ENCODE assay signal across 1 cellular context in genomic region chr20:48394415-48395081, GRCh38.
TF ChIP-seq lines count a peak whose summit lies in the region.

No MANE protein-coding gene starts in this region.

TF ChIP-seq in HepG2, 621 proteins besides CTCF, POLR2A, EP300 and RAD21 (continued from another document and continues in another):
- TF ChIP-seq NPAS2 (CRISPR knock-in tag; IDR thresholded peaks at IDR 0.05; ENCODE audit: borderline replicate concordance), result no peak
- TF ChIP-seq, protein P1, sequence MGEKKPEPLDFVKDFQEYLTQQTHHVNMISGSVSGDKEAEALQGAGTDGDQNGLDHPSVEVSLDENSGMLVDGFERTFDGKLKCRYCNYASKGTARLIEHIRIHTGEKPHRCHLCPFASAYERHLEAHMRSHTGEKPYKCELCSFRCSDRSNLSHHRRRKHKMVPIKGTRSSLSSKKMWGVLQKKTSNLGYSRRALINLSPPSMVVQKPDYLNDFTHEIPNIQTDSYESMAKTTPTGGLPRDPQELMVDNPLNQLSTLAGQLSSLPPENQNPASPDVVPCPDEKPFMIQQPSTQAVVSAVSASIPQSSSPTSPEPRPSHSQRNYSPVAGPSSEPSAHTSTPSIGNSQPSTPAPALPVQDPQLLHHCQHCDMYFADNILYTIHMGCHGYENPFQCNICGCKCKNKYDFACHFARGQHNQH (CRISPR knock-in tag; IDR thresholded peaks at IDR 0.05), result peak; percentile 75; the same call in 1 of the 2 replicates
- TF ChIP-seq TEF (CRISPR knock-in tag; IDR thresholded peaks at IDR 0.05), result no peak
- no peak for TF ChIP-seq PRMT3 (CRISPR knock-in tag; IDR thresholded peaks at IDR 0.05; ENCODE audit: borderline replicate concordance, low read depth)
- peak; percentile 54; the same call in 1 of the 2 replicates for TF ChIP-seq ZFX (CRISPR knock-in tag; IDR thresholded peaks at IDR 0.05; ENCODE audit: low read depth)
- no peak for TF ChIP-seq RAD51 (IDR thresholded peaks at IDR 0.05; ENCODE audit: borderline replicate concordance)
- TF ChIP-seq FOXP4 (CRISPR knock-in tag; IDR thresholded peaks at IDR 0.05), result peak; percentile 82
- peak; percentile 52; the same call in 1 of the 2 replicates for TF ChIP-seq TRIM24 (CRISPR knock-in tag; IDR thresholded peaks at IDR 0.05)
- peak; percentile 43; the same call in 1 of the 2 replicates for TF ChIP-seq ELF1 (CRISPR knock-in tag; IDR thresholded peaks at IDR 0.05)
- no peak for TF ChIP-seq PRDM4 (CRISPR knock-in tag; IDR thresholded peaks at IDR 0.05; ENCODE audit: borderline replicate concordance)
- TF ChIP-seq, protein P2, sequence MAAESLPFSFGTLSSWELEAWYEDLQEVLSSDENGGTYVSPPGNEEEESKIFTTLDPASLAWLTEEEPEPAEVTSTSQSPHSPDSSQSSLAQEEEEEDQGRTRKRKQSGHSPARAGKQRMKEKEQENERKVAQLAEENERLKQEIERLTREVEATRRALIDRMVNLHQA (CRISPR knock-in tag; IDR thresholded peaks at IDR 0.05), result no peak
- TF ChIP-seq, protein P3, sequence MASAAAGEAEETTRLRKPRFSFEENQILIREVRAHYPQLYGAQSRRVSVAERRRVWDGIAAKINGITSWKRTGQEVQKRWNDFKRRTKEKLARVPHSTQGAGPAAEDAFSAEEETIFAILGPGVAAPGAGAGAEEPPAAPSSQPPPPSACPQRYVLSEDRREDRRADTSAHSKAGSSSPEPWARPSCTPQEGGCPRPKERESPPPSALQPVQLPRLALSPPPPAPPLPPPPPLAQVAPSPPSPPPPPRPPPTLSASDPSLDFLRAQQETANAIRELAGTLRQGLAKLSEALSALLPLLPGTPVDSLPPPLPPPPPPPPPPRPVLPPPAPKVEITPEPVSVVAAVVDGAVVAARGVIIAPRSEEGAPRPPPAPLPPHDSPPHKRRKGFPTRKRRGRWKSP (CRISPR knock-in tag; IDR thresholded peaks at IDR 0.05), result no peak
- no peak for TF ChIP-seq SKIL (CRISPR knock-in tag; IDR thresholded peaks at IDR 0.05; ENCODE audit: borderline replicate concordance)
- TF ChIP-seq STAG1 (CRISPR knock-in tag; IDR thresholded peaks at IDR 0.05), result peak; percentile 39
- no peak for TF ChIP-seq ZNF878 (CRISPR knock-in tag; IDR thresholded peaks at IDR 0.05)
- TF ChIP-seq ZNF441 (CRISPR knock-in tag; IDR thresholded peaks at IDR 0.05; ENCODE audit: borderline replicate concordance), result 0 out of 2 replicates have a peak, but pooled peaks have one; percentile 4
- no peak; the same call in 1 of the 2 replicates for TF ChIP-seq ZNF572 (CRISPR knock-in tag; IDR thresholded peaks at IDR 0.05)
- TF ChIP-seq, protein P4, sequence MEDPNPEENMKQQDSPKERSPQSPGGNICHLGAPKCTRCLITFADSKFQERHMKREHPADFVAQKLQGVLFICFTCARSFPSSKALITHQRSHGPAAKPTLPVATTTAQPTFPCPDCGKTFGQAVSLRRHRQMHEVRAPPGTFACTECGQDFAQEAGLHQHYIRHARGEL (CRISPR knock-in tag; IDR thresholded peaks at IDR 0.05), result no peak
- 0 out of 2 replicates have a peak, but pooled peaks have one; percentile 50 for TF ChIP-seq SIX4 (CRISPR knock-in tag; IDR thresholded peaks at IDR 0.05)
- TF ChIP-seq ZNF256 (CRISPR knock-in tag; conservative IDR thresholded peaks at IDR 0.05), result no peak
- peak; percentile 71; the same call in 1 of the 2 replicates for TF ChIP-seq SALL2 (CRISPR knock-in tag; IDR thresholded peaks at IDR 0.05)
- TF ChIP-seq LCORL (IDR thresholded peaks at IDR 0.05), result no peak
- peak; percentile 82 for TF ChIP-seq LCORL (CRISPR knock-in tag; IDR thresholded peaks at IDR 0.05)
- no peak for TF ChIP-seq NFKBIZ (CRISPR knock-in tag; IDR thresholded peaks at IDR 0.05)
- TF ChIP-seq ZNF670 (CRISPR knock-in tag; IDR thresholded peaks at IDR 0.05; ENCODE audit: borderline replicate concordance), result no peak
- no peak for TF ChIP-seq HDAC6 (IDR thresholded peaks at IDR 0.05; ENCODE audit: low read depth, low read length)
- no peak for TF ChIP-seq ZNF790 (CRISPR knock-in tag; IDR thresholded peaks at IDR 0.05; ENCODE audit: borderline replicate concordance)
- no peak for TF ChIP-seq HMGA1 (CRISPR knock-in tag; conservative IDR thresholded peaks at IDR 0.05)
- TF ChIP-seq ZNF468 (CRISPR knock-in tag; IDR thresholded peaks at IDR 0.05), result no peak
- TF ChIP-seq, protein P5, sequence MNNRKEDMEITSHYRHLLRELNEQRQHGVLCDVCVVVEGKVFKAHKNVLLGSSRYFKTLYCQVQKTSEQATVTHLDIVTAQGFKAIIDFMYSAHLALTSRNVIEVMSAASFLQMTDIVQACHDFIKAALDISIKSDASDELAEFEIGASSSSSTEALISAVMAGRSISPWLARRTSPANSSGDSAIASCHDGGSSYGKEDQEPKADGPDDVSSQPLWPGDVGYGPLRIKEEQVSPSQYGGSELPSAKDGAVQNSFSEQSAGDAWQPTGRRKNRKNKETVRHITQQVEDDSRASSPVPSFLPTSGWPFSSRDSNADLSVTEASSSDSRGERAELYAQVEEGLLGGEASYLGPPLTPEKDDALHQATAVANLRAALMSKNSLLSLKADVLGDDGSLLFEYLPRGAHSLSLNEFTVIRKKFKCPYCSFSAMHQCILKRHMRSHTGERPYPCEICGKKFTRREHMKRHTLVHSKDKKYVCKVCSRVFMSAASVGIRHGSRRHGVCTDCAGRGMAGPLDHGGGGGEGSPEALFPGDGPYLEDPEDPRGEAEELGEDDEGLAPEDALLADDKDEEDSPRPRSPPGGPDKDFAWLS (CRISPR knock-in tag; IDR thresholded peaks at IDR 0.05; ENCODE audit: borderline replicate concordance), result no peak
- TF ChIP-seq, protein P6, sequence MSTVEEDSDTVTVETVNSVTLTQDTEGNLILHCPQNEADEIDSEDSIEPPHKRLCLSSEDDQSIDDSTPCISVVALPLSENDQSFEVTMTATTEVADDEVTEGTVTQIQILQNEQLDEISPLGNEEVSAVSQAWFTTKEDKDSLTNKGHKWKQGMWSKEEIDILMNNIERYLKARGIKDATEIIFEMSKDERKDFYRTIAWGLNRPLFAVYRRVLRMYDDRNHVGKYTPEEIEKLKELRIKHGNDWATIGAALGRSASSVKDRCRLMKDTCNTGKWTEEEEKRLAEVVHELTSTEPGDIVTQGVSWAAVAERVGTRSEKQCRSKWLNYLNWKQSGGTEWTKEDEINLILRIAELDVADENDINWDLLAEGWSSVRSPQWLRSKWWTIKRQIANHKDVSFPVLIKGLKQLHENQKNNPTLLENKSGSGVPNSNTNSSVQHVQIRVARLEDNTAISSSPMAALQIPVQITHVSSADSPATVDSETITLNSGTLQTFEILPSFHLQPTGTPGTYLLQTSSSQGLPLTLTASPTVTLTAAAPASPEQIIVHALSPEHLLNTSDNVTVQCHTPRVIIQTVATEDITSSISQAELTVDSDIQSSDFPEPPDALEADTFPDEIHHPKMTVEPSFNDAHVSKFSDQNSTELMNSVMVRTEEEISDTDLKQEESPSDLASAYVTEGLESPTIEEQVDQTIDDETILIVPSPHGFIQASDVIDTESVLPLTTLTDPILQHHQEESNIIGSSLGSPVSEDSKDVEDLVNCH (CRISPR knock-in tag; IDR thresholded peaks at IDR 0.05), result no peak
- no peak for TF ChIP-seq TMF1 (CRISPR knock-in tag; IDR thresholded peaks at IDR 0.05; ENCODE audit: low read depth)
- TF ChIP-seq ZHX2 (IDR thresholded peaks at IDR 0.05; ENCODE audit: low read depth), result no peak
- no peak for TF ChIP-seq ZHX2 (CRISPR knock-in tag; IDR thresholded peaks at IDR 0.05; ENCODE audit: borderline replicate concordance)
- no peak for TF ChIP-seq POLR2AphosphoS2 (IDR thresholded peaks at IDR 0.05; ENCODE audit: low read depth, low read length)
- TF ChIP-seq ZNF562 (CRISPR knock-in tag; IDR thresholded peaks at IDR 0.05; ENCODE audit: borderline replicate concordance), result no peak
- no peak for TF ChIP-seq NFRKB (IDR thresholded peaks at IDR 0.05)
- TF ChIP-seq NCOR1 (IDR thresholded peaks at IDR 0.05; ENCODE audit: borderline replicate concordance, low read length), result peak; percentile 78
- TF ChIP-seq E2F5 (CRISPR knock-in tag; conservative IDR thresholded peaks at IDR 0.05), result no peak
- TF ChIP-seq NFYC (CRISPR knock-in tag; IDR thresholded peaks at IDR 0.05), result no peak
